In the genomic region with DNA sequence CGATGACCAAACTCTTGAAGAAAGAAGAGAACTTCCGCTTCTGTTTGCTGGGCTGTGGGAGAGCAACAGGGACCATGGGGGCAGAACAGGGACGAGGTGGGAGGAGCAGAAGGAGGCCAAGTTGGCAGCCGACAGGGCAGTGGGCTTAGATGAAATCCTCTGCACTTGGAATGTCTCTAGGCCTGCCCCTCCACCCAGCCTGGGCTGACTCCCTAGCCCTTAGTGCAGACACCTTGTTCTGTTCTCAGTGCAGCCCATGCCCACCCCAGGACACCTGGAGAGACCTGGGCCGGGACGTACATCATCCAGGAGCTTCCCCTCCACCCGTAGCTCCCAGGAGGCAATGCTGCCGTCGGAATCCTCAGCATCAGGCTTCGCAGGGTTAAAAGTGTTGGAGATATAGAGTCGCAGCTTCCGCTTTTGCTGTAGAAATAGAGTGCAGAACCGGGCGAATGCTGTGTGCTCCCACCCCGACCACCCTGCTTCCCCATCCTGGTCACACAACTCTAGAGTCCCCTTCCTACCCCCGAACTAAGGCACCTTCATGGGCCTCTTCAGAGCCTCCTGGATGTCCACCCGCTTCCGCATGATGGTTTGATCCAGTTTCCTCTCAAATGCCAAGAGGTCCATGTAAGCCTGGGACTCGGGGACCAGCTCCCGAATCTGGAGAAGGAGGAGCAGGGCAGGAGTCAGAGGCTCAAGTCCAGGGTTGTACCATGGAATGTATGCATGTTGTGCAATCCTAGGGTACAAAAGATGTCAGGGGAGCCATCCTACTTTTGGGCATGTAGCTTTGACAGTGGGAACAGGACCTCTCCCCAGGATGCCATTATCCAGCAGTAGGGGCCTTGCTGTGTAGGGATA, we compare ENCODE assay signal across 1 cellular context.
TF ChIP-seq lines count a peak whose summit lies in the region.

No MANE protein-coding gene starts in this region.

TF ChIP-seq in endothelial cell of umbilical vein, 7 proteins besides CTCF, POLR2A, EP300 and RAD21:
- TF ChIP-seq GATA2 (IDR thresholded peaks at IDR 0.05; ENCODE audit: insufficient read depth, insufficient read length, low read depth, low read length) (no peak), POLR2AphosphoS5 (IDR thresholded peaks at IDR 0.05; ENCODE audit: insufficient read depth, low read depth, low read length) (peak; percentile 5), MYC (IDR thresholded peaks at IDR 0.05; ENCODE audit: low read depth, low read length) (no peak)
